ENCODE assay signal across 9 cellular contexts in the genomic region with DNA sequence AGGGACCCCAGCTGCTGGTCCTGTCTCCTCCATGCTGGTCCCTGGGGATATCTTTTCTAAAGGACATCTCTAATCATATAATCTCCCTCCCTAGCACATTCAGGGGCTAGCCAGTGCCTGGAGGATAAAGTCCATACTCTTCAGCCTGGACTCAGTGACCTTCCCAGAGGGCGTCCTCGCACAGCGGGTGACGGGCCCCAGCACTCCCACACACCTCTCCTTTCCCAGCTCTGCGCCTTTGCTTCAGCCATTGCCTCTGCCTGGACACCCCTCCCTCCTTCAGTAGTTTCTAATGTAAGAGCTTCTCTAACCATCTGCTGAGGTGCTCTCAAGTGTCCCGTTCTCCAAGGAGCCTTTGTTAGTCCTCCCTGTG. TPM values are rescaled to one million over a fixed set of nuclear protein-coding genes. Genes with fewer than 3 reads are reported as not detected.
DNase-seq lines count a peak whose midpoint lies in the region; ATAC-seq, FAIRE-seq and TF ChIP-seq lines count a peak whose summit lies in the region.
"Had no signal": no experiment of that assay in that cellular context is flagged by ENCODE, and none has a peak within 500 bp of the region (broad histone marks: within the 10 kb centered on the region; RNA-seq: fewer than 3 reads in every experiment).

No MANE protein-coding gene starts in this region.

- dilution Hi-C loops in IMR-90 (cut with HindIII; ENCODE audit: low sequenced_read_pairs, unreplicated experiment), result no loop called here

- H3K4me1 Mint-ChIP-seq in naive thymus-derived CD8-positive, alpha-beta T cell, result peaks cover 39 to 93% (median 87%) of the 10 kb centered on the region in 4 donors

- H3K27ac ChIP-seq in A549, result peak overlapping the region; percentile 84 to 90
- H3K27ac ChIP-seq in IMR-90 (ENCODE audit: insufficient read depth, low read length), result no peak overlapping the region
- H3K27ac ChIP-seq in colonic mucosa, result peak overlapping the region; percentile 90

- POLR2A ChIA-PET in A549 (lab: Yijun Ruan, JAX) (no interaction called here), IMR-90 (lab: Charles Lee; ENCODE audit: unreplicated experiment) (no interaction called here)
- POLR2A ChIA-PET in naive thymus-derived CD8-positive, alpha-beta T cell (lab: Charles Lee), result interaction anchor here (0.6 to 1.2 kb wide), 6 partner anchors 9 to 116 kb away, joined by 3 to 4 read pairs (median 3); no protein-coding TSS in a partner anchor

- peak overlapping the region; percentile 56 for H4K5ac ChIP-seq in IMR-90 (ENCODE audit: low read depth, low read length)

- H2BK120ac ChIP-seq in IMR-90 (ENCODE audit: low read depth, low read length), result no peak overlapping the region

- H4K20me1 ChIP-seq in IMR-90 (ENCODE audit: insufficient read depth, low read length), result peaks cover 3% of the 10 kb centered on the region; the same call in 1 of the 2 replicates

- no peak overlapping the region; the same call in 1 of the 2 replicates for H3K56ac ChIP-seq in IMR-90 (ENCODE audit: extremely low read depth, insufficient read depth, low read length)

- H3K4me1 ChIP-seq in A549, result peaks cover 37% of the 10 kb centered on the region
- peaks cover 22% of the 10 kb centered on the region for H3K4me1 ChIP-seq in IMR-90 (ENCODE audit: control insufficient read depth, insufficient read depth, low read length)
- H3K4me1 ChIP-seq in colonic mucosa, result peaks cover 36% of the 10 kb centered on the region

- H3K9me3 Mint-ChIP-seq in naive thymus-derived CD8-positive, alpha-beta T cell, result no peaks in the 10 kb centered on the region

- CTCF ChIA-PET in A549 (lab: Yijun Ruan, JAX) (interaction anchor here (1.3 to 6.3 kb wide), 5 partner anchors 9 to 48 kb away, joined by 3 to 53 read pairs (median 6); no protein-coding TSS in a partner anchor), IMR-90 (lab: Yijun Ruan, JAX) (no interaction called here)

- H2BK5ac ChIP-seq in IMR-90 (ENCODE audit: low read depth, low read length, poor library complexity, severe bottlenecking), result no peak overlapping the region

- no peak overlapping the region; the same call in 2 of the 3 replicates for H2BK15ac ChIP-seq in IMR-90 (ENCODE audit: low read depth, low read length)

- peak overlapping the region; percentile 67; the same call in 1 of the 2 replicates for H2AK5ac ChIP-seq in IMR-90 (ENCODE audit: low read depth, low read length)

- no peak overlapping the region for H3K9ac ChIP-seq in IMR-90 (ENCODE audit: low read depth, low read length)
- peak overlapping the region; percentile 61 to 82 for H3K9ac ChIP-seq in colonic mucosa (ENCODE audit: low read depth in 2 of 2, low read length in 2 of 2)

- H3K36me3 Mint-ChIP-seq in naive thymus-derived CD8-positive, alpha-beta T cell, result peaks cover 0 to 19% (median 6%) of the 10 kb centered on the region in 3 donors

- in situ Hi-C loops in IMR-90 (cut with MboI; ENCODE audit: low sequenced_read_pairs), result no loop called here

- H3K14ac ChIP-seq in IMR-90 (replicated peaks; ENCODE audit: low read depth, low read length), result peak overlapping the region; percentile 38; the same call in 1 of the 2 replicates

- no peak for TF ChIP-seq POLR2A in A549 (IDR thresholded peaks at IDR 0.05; ENCODE audit: low read length)
- no peak for TF ChIP-seq POLR2A in IMR-90 (IDR thresholded peaks at IDR 0.05; ENCODE audit: low read depth, low read length)

- no peak overlapping the region for H2AK9ac ChIP-seq in IMR-90 (replicated peaks; ENCODE audit: low read depth, low read length, poor library complexity)

- no TSS peak for BruUV-seq in IMR-90 (replicated peaks; lab: Mats Ljungman, UMichigan)

- H3K4me2 ChIP-seq in A549 (peak overlapping the region; percentile 70), IMR-90 (ENCODE audit: low read depth, low read length) (no peak overlapping the region)

- H3K4me3 ChIP-seq in A549 (no peak overlapping the region), IMR-90 (ENCODE audit: insufficient read depth, low read depth, low read length) (no peak overlapping the region), colonic mucosa (no peak overlapping the region)

- no peaks in the 10 kb centered on the region for H3K27me3 Mint-ChIP-seq in naive thymus-derived CD8-positive, alpha-beta T cell

- TF ChIP-seq RAD21 in A549 (conservative IDR thresholded peaks at IDR 0.05 in 1 of 2, IDR thresholded peaks at IDR 0.05 in 1 of 2) (no peak), IMR-90 (IDR thresholded peaks at IDR 0.05; ENCODE audit: low read length) (no peak)

- H3K79me1 ChIP-seq in IMR-90 (ENCODE audit: low read depth in 1 of 2, low read length in 2 of 2), result peaks cover 0 to 13% of the 10 kb centered on the region in 2 experiments; a peak in 1 of 4 replicates

- intact Hi-C loops in IMR-90 (cut with micrococcal nuclease), result no loop called here
- intact Hi-C loops in colonic mucosa (cut with DNase I), result no loop called here

- DNase-seq in A549 (ENCODE audit: low read depth in 1 of 2, low spot score in 1 of 2), result no peak
- no peak for DNase-seq in IMR-90
- DNase-seq in colonic mucosa, result peak; percentile 64
- no peak for DNase-seq in naive thymus-derived CD8-positive, alpha-beta T cell
- DNase-seq in NCI-H1694 treated with DMSO at 0.1 percent for 48 hours (lab: John Stamatoyannopoulos, UW), result no peak
- DNase-seq in NCI-H1436 (lab: John Stamatoyannopoulos, UW), result no peak
- DNase-seq in NK-92 treated with Interleukin-12 subunit alpha and Interleukin-12 subunit beta, amount 100 ng/mL, for 24 hours (lab: John Stamatoyannopoulos, UW), result no peak
- DNase-seq in H4 (ENCODE audit: low spot score), result no peak
- DNase-seq: NCI-H1436 treated with DMSO at 0.1 percent for 48 hours had no signal

- H3K23ac ChIP-seq in IMR-90 (ENCODE audit: low read depth, low read length), result peak overlapping the region; percentile 55; the same call in 1 of the 2 replicates

- H3K4ac ChIP-seq in IMR-90 (ENCODE audit: low read depth, low read length), result peak overlapping the region; percentile 65

- ATAC-seq in A549, result no peak
- ATAC-seq in IMR-90 (ENCODE audit: low read depth), result no peak
- ATAC-seq in naive thymus-derived CD8-positive, alpha-beta T cell, result no peak

- TF ChIP-seq CTCF in A549 (IDR thresholded peaks at IDR 0.05) (no peak), IMR-90 (conservative IDR thresholded peaks at IDR 0.05; ENCODE audit: low read depth, low read length) (no peak), colonic mucosa (IDR thresholded peaks at IDR 0.05) (no peak)

- H2BK20ac ChIP-seq in IMR-90 (ENCODE audit: low read depth, low read length), result 0 out of 2 replicates have a peak overlapping the region, but pooled peaks have one; percentile 5

- H3K9me3 ChIP-seq in A549 (no peaks in the 10 kb centered on the region), IMR-90 (ENCODE audit: control insufficient read depth, insufficient read depth, low read length) (no peaks in the 10 kb centered on the region), colonic mucosa (no peaks in the 10 kb centered on the region)

- peak overlapping the region; percentile 63 to 92 (median 90) for H3K27ac Mint-ChIP-seq in naive thymus-derived CD8-positive, alpha-beta T cell

- FAIRE-seq in A549 (lab: Jason Lieb, UNC), result no peak

- peak overlapping the region in 5 of 10 donors; percentile 0 to 80 (median 54) for H3K4me3 Mint-ChIP-seq in naive thymus-derived CD8-positive, alpha-beta T cell

- 97% methylated on average over 6 of the region's 6 CpGs for WGBS in A549 (ENCODE audit: missing lambda C conversion rate)
- 83% methylated on average over 1 of the region's 6 CpGs; no CpG with 5 or more reads in 1 of the 2 experiments for WGBS in IMR-90 (ENCODE audit: extremely low coverage in 2 of 2, insufficient read length in 1 of 2), 2 experiments

- peaks cover 30% of the 10 kb centered on the region for H3K9me1 ChIP-seq in IMR-90 (ENCODE audit: insufficient read depth, low read length)

- peak overlapping the region; percentile 62 to 92; a peak in 2 of 4 replicates for H4K8ac ChIP-seq in IMR-90 (ENCODE audit: low read depth in 2 of 2, low read length in 2 of 2)

- H2AFZ ChIP-seq in IMR-90 (replicated peaks; ENCODE audit: low read length, poor library complexity), result no peak overlapping the region

- no peak overlapping the region; the same call in 1 of the 2 replicates for H4K91ac ChIP-seq in IMR-90 (ENCODE audit: insufficient read depth, low read depth, low read length)

- TF ChIP-seq EP300 in A549 (IDR thresholded peaks at IDR 0.05), result no peak

- peaks cover 13% of the 10 kb centered on the region for H3K36me3 ChIP-seq in IMR-90 (ENCODE audit: control insufficient read depth, insufficient read depth, low read length)
- H3K36me3 ChIP-seq in colonic mucosa, result no peaks in the 10 kb centered on the region

- H3K18ac ChIP-seq in IMR-90 (ENCODE audit: low read depth, low read length), result no peak overlapping the region

- H3K27me3 ChIP-seq in IMR-90 (ENCODE audit: control insufficient read depth, insufficient read depth, low read length) (no peaks in the 10 kb centered on the region), colonic mucosa (no peaks in the 10 kb centered on the region)

TF ChIP-seq in A549, 52 proteins besides CTCF, POLR2A, EP300 and RAD21 (continues in another document):
- TF ChIP-seq MAFK (IDR thresholded peaks at IDR 0.05; ENCODE audit: partially characterized antibody) (no peak), NPAS2 (CRISPR knock-in tag; IDR thresholded peaks at IDR 0.05; ENCODE audit: borderline replicate concordance) (no peak), SMC3 (IDR thresholded peaks at IDR 0.05) (no peak), ESRRA (IDR thresholded peaks at IDR 0.05; ENCODE audit: borderline replicate concordance, low read length) (no peak), CBX2 (IDR thresholded peaks at IDR 0.05; ENCODE audit: borderline replicate concordance, low read depth) (no peak)

TF ChIP-seq in IMR-90, 13 proteins besides CTCF, POLR2A, EP300 and RAD21 (continues in another document):
- no peak for TF ChIP-seq MXI1 (IDR thresholded peaks at IDR 0.05; ENCODE audit: borderline replicate concordance, low read depth, low read length)

RNA-seq across cellular contexts. Expression of gene TNIP1, which starts 15.2 kb away (rescaled TPM):
- 43.4 and 48.4 TPM in 2 replicates for polyA plus RNA-seq in A549 (2011; rRNA removed)
- 52.4 and 56.8 TPM in 2 replicates for polyA plus RNA-seq in A549 (2012; cell fraction: cytosol; rRNA removed)
- 55.4 and 64.7 TPM in 2 replicates for polyA plus RNA-seq in A549 (2012; cell fraction: nucleus; rRNA removed)
- 53.4 to 68.2 TPM (median 55.8 TPM) in 3 replicates for polyA plus RNA-seq in A549 (2017; fragmentation: RNase III; extraction: RNeasy Plus Mini Kit Qiagen cat#74134 plus additional on column Dnase treatment)
- polyA minus RNA-seq in A549 (2011; rRNA and poly(A)+ RNA removed), result 77.5 and 77.6 TPM in 2 replicates
- total RNA-seq in IMR-90 (2012; rRNA removed), result 88.0 and 92.8 TPM in 2 replicates
- polyA plus RNA-seq in IMR-90 (2012; rRNA removed), result 63.8 and 67.1 TPM in 2 replicates
- polyA plus RNA-seq in IMR-90 (2012; cell fraction: cytosol; rRNA removed), result 62.2 and 66.5 TPM in 2 replicates
- 59.0 and 59.6 TPM in 2 replicates for polyA plus RNA-seq in IMR-90 (2012; cell fraction: nucleus; rRNA removed; ENCODE audit: low replicate concordance)
- total RNA-seq in colonic mucosa, result 100 to 1,000 TPM; 153 to 220 TPM
- total RNA-seq in naive thymus-derived CD8-positive, alpha-beta T cell, result 100 to 1,000 TPM; 138 to 140 TPM
- 10 to 100 TPM; 25.6 to 37.5 (median 29.8) TPM for polyA plus RNA-seq in naive thymus-derived CD8-positive, alpha-beta T cell
- total RNA-seq in H4 (2014; rRNA removed; shearing (Covaris generic)), result 38.7 and 41.9 TPM in 2 replicates
